In the genomic region with DNA sequence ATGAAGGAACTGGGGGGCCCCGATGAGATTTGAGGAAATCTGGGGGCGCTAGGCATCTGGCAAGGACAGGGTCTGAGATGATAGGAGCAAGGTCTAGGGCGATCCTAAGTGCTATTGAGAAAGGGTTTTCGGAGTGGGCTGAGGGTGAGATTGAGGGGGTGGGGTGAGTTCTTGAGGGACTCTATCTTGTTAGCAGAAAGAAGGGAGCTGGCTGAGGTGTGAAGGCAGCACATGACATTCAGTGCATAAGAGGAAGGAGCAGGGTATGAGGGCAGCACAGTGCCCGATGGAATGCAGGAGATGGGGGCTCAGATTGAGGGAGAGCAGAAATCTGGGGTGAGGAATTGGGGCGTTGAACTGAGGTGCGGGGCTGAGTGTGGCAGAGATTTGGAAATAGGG, we compare ENCODE assay signal across 8 cellular contexts. TPM values are rescaled to one million over a fixed set of nuclear protein-coding genes. Genes with fewer than 3 reads are reported as not detected.
DNase-seq lines count a peak whose midpoint lies in the region; ATAC-seq and TF ChIP-seq lines count a peak whose summit lies in the region.

No MANE protein-coding gene starts in this region.

- H3K4me2 ChIP-seq in GM23338 (peak overlapping the region; percentile 96), trophoblast cell (ENCODE audit: low read length) (peak overlapping the region; percentile 88)

- CTCF ChIA-PET in activated CD4-positive, alpha-beta memory T cell treated with anti-CD3 and anti-CD28 coated beads for 36 hours (lab: Charles Lee) = no interaction called here

- H3K9me3 Mint-ChIP-seq in GM23338 = peaks cover 20% of the 10 kb centered on the region
- peaks cover 14% of the 10 kb centered on the region for H3K9me3 Mint-ChIP-seq in activated CD4-positive, alpha-beta memory T cell treated with anti-CD3 and anti-CD28 coated beads for 36 hours

- H2BK5ac ChIP-seq in trophoblast cell (ENCODE audit: low read depth, low read length, poor library complexity) = no peak overlapping the region

- peaks cover 17% of the 10 kb centered on the region; the same call in 1 of the 2 replicates for H4K20me1 ChIP-seq in GM23338 (replicated peaks; ENCODE audit: insufficient read depth)

- H2AK5ac ChIP-seq in trophoblast cell (ENCODE audit: low read length) = no peak overlapping the region

- H3K27me3 ChIP-seq in ACC112 (ENCODE audit: insufficient read depth, low read length) (no peaks in the 10 kb centered on the region), GM23338 (ENCODE audit: insufficient read depth) (no peaks in the 10 kb centered on the region), gastroesophageal sphincter (no peaks in the 10 kb centered on the region), trophoblast cell (ENCODE audit: insufficient read depth, low read length) (no peaks in the 10 kb centered on the region)

- POLR2A ChIA-PET in activated CD4-positive, alpha-beta memory T cell treated with anti-CD3 and anti-CD28 coated beads for 36 hours (lab: Charles Lee) = no interaction called here

- peaks cover 46% of the 10 kb centered on the region for H3K4me1 ChIP-seq in ACC112 (ENCODE audit: control insufficient read depth, insufficient read depth, low read length, unreplicated experiment)
- H3K4me1 ChIP-seq in GM23338 (ENCODE audit: insufficient read depth) = peaks cover 28% of the 10 kb centered on the region
- H3K4me1 ChIP-seq in gastroesophageal sphincter = peaks cover 8 to 63% (median 14%) of the 10 kb centered on the region in 3 donors
- peaks cover 9 to 13% of the 10 kb centered on the region in 2 experiments for H3K4me1 ChIP-seq in trophoblast cell (ENCODE audit: control insufficient read depth in 1 of 2, insufficient read depth in 2 of 2, low read length in 2 of 2)

- H2AFZ ChIP-seq in ACC112 (ENCODE audit: low read length, unreplicated experiment) = no peak overlapping the region
- peak overlapping the region; percentile 94 for H2AFZ ChIP-seq in GM23338
- H2AFZ ChIP-seq in trophoblast cell (ENCODE audit: insufficient read depth, low read length, poor library complexity) = no peak overlapping the region

- peak overlapping the region; percentile 16 for H3K4ac ChIP-seq in trophoblast cell (ENCODE audit: low read depth, low read length)

- TF ChIP-seq EP300 in gastroesophageal sphincter (IDR thresholded peaks at IDR 0.05) = no peak

- 2 to 11% methylated on average over 7 of the region's 7 CpGs for WGBS in gastroesophageal sphincter (ENCODE audit: low coverage in 1 of 2), 2 donors
- WGBS in trophoblast cell (ENCODE audit: extremely low coverage, insufficient coverage, insufficient read length) = no CpG with 5 or more reads among the region's 7 CpGs

- H3K14ac ChIP-seq in trophoblast cell (ENCODE audit: low read length) = peak overlapping the region; percentile 75

- H3K79me1 ChIP-seq in trophoblast cell (ENCODE audit: low read length) = peaks cover 2% of the 10 kb centered on the region

- H3K4me1 Mint-ChIP-seq in GM23338 = peaks cover 27% of the 10 kb centered on the region
- H3K4me1 Mint-ChIP-seq in activated CD4-positive, alpha-beta memory T cell treated with anti-CD3 and anti-CD28 coated beads for 36 hours (ENCODE audit: low read depth) = peaks cover 60% of the 10 kb centered on the region

- H4K8ac ChIP-seq in trophoblast cell (ENCODE audit: low read depth, low read length) = peak overlapping the region; percentile 88

- TF ChIP-seq CTCF in GM23338 (conservative IDR thresholded peaks at IDR 0.05; ENCODE audit: low read depth in 2 of 2) = no peak
- no peak for TF ChIP-seq CTCF in gastroesophageal sphincter (IDR thresholded peaks at IDR 0.05)

- H3K79me2 ChIP-seq in ACC112 (ENCODE audit: control insufficient read depth, insufficient read depth, low read length, unreplicated experiment) = peaks cover 54% of the 10 kb centered on the region
- H3K79me2 ChIP-seq in GM23338 (replicated peaks; ENCODE audit: insufficient read depth) = peaks cover 50% of the 10 kb centered on the region
- peaks cover 6% of the 10 kb centered on the region for H3K79me2 ChIP-seq in trophoblast cell (ENCODE audit: control insufficient read depth, insufficient read depth, low read length, poor library complexity)

- H2BK12ac ChIP-seq in trophoblast cell (ENCODE audit: low read length) = no peak overlapping the region

- peak overlapping the region; percentile 3 for H4K12ac ChIP-seq in trophoblast cell (ENCODE audit: low read depth, low read length)

- H3K18ac ChIP-seq in trophoblast cell (ENCODE audit: low read length) = peak overlapping the region; percentile 87

- H3K36me3 Mint-ChIP-seq in GM23338 (ENCODE audit: low read depth) = peaks cover 22% of the 10 kb centered on the region; the same call in 2 of the 3 replicates
- H3K36me3 Mint-ChIP-seq in activated CD4-positive, alpha-beta memory T cell treated with anti-CD3 and anti-CD28 coated beads for 36 hours = peaks cover 5% of the 10 kb centered on the region

- intact Hi-C loops in activated CD4-positive, alpha-beta memory T cell treated with anti-CD3 and anti-CD28 coated beads for 36 hours (cut with micrococcal nuclease) = loop anchor here (1.0 kb wide), 1 partner anchor 14 kb away; no protein-coding TSS in a partner anchor

- DNase-seq in GM23338 (ENCODE audit: low spot score) (peak; percentile 28), trophoblast cell (no peak), 8988T (no peak), OCI-M1 (lab: John Stamatoyannopoulos, UW) (no peak)
- peak; percentile 18 for DNase-seq in activated CD4-positive, alpha-beta memory T cell treated with anti-CD3 and anti-CD28 coated beads for 36 hours

- H3K4me3 ChIP-seq in ACC112 (ENCODE audit: low read depth, low read length) (peak overlapping the region; percentile 98), GM23338 (peak overlapping the region; percentile 77), gastroesophageal sphincter (peak overlapping the region; percentile 55 to 81), trophoblast cell (ENCODE audit: low read depth, low read length) (peak overlapping the region; percentile 87)

- H3K9ac ChIP-seq in trophoblast cell (ENCODE audit: low read length) = peak overlapping the region; percentile 86

- peak overlapping the region; percentile 55; the same call in 1 of the 2 replicates for H3K27ac Mint-ChIP-seq in GM23338
- peak overlapping the region; percentile 77 for H3K27ac Mint-ChIP-seq in activated CD4-positive, alpha-beta memory T cell treated with anti-CD3 and anti-CD28 coated beads for 36 hours

- ATAC-seq in GM23338 (peak; percentile 39), gastroesophageal sphincter (peak; percentile 10), GM18873 (IDR thresholded peaks at IDR 0.05; ENCODE audit: low FRiP score, unreplicated experiment) (no peak)

- no peaks in the 10 kb centered on the region for H3K9me2 ChIP-seq in GM23338 (ENCODE audit: insufficient read depth)

- TF ChIP-seq POLR2A in gastroesophageal sphincter (IDR thresholded peaks at IDR 0.05) = no peak

- peak overlapping the region; percentile 26 for H4K91ac ChIP-seq in trophoblast cell (ENCODE audit: low read depth, low read length)

- H3K36me3 ChIP-seq in ACC112 (ENCODE audit: insufficient read depth, low read length) = peaks cover 5% of the 10 kb centered on the region; the same call in 1 of the 2 replicates
- 0 out of 2 replicates have a peak, but pooled peaks cover 8% of the 10 kb centered on the region for H3K36me3 ChIP-seq in GM23338 (ENCODE audit: insufficient read depth)
- no peaks in the 10 kb centered on the region for H3K36me3 ChIP-seq in gastroesophageal sphincter
- H3K36me3 ChIP-seq in trophoblast cell (ENCODE audit: control insufficient read depth in 1 of 2, insufficient read depth in 2 of 2, low read length in 2 of 2) = no peaks in the 10 kb centered on the region

- no peaks in the 10 kb centered on the region for H3K9me3 ChIP-seq in gastroesophageal sphincter
- H3K9me3 ChIP-seq in trophoblast cell (ENCODE audit: insufficient read depth, low read depth, low read length) = no peaks in the 10 kb centered on the region

- no peak overlapping the region for H3K23ac ChIP-seq in trophoblast cell (ENCODE audit: low read length)

- H3K27ac ChIP-seq in ACC112 (ENCODE audit: low read depth, low read length) (no peak overlapping the region), GM23338 (ENCODE audit: low read depth) (no peak overlapping the region), gastroesophageal sphincter (peak overlapping the region in 3 of 4 donors; percentile 86 to 88 (median 88)), trophoblast cell (ENCODE audit: low read depth, low read length) (no peak overlapping the region)

- no peak overlapping the region for H2BK120ac ChIP-seq in trophoblast cell (ENCODE audit: insufficient read depth, low read length, poor library complexity)

- peaks cover 12% of the 10 kb centered on the region for H3K27me3 Mint-ChIP-seq in GM23338 (ENCODE audit: insufficient read depth, low read depth, poor library complexity)
- H3K27me3 Mint-ChIP-seq in activated CD4-positive, alpha-beta memory T cell treated with anti-CD3 and anti-CD28 coated beads for 36 hours = no peaks in the 10 kb centered on the region

- H3F3A ChIP-seq in GM23338 (replicated peaks; ENCODE audit: low read depth) = no peaks in the 10 kb centered on the region

- peak overlapping the region; percentile 81 for H3K4me3 Mint-ChIP-seq in GM23338
- H3K4me3 Mint-ChIP-seq in activated CD4-positive, alpha-beta memory T cell treated with anti-CD3 and anti-CD28 coated beads for 36 hours = peak overlapping the region; percentile 83

TF ChIP-seq in GM23338, 12 proteins besides CTCF, POLR2A, EP300 and RAD21 (continues in another document):
- TF ChIP-seq ZNF114 (CRISPR knock-in tag; IDR thresholded peaks at IDR 0.05) = no peak

RNA-seq across cellular contexts. Expression of a gene that starts 0.7 kb away (rescaled TPM):
- 15.7 and 16.3 TPM in 2 replicates for total RNA-seq in GM23338 (2014; rRNA removed; shearing (Covaris generic))
- 6.6 and 6.7 TPM in 2 replicates for polyA plus RNA-seq in GM23338 (2016; fragmentation: Nextera tagmentation; extraction: Ambion mirVana)
- 10 to 100 TPM; 13.3 to 14.3 TPM for total RNA-seq in activated CD4-positive, alpha-beta memory T cell treated with anti-CD3 and anti-CD28 coated beads for 36 hours
- total RNA-seq in gastroesophageal sphincter = 10 to 100 TPM; 18.5 to 25.7 (median 23.1) TPM
- 8.7 and 9.4 TPM in 2 replicates for polyA plus RNA-seq in trophoblast cell (2013)

Comparison
In these comparisons a context has a peak if more than half of its experiments do, and no peak if none do; other contexts are left out.
1. H3K27ac ChIP-seq: peak in gastroesophageal sphincter (3 of 4); none in ACC112 (single experiment), GM23338 (single experiment) and trophoblast cell (single experiment).
2. DNase-seq: peak in GM23338 (single experiment) and activated CD4-positive, alpha-beta memory T cell treated with anti-CD3 and anti-CD28 coated beads for 36 hours (single experiment); none in trophoblast cell (0 of 2), 8988T (single experiment) and OCI-M1 (single experiment).
3. Peak in every context shown above with its lines, with median percentiles within 50 percentile points of each other: H3K4me3 ChIP-seq.